In the genomic region with DNA sequence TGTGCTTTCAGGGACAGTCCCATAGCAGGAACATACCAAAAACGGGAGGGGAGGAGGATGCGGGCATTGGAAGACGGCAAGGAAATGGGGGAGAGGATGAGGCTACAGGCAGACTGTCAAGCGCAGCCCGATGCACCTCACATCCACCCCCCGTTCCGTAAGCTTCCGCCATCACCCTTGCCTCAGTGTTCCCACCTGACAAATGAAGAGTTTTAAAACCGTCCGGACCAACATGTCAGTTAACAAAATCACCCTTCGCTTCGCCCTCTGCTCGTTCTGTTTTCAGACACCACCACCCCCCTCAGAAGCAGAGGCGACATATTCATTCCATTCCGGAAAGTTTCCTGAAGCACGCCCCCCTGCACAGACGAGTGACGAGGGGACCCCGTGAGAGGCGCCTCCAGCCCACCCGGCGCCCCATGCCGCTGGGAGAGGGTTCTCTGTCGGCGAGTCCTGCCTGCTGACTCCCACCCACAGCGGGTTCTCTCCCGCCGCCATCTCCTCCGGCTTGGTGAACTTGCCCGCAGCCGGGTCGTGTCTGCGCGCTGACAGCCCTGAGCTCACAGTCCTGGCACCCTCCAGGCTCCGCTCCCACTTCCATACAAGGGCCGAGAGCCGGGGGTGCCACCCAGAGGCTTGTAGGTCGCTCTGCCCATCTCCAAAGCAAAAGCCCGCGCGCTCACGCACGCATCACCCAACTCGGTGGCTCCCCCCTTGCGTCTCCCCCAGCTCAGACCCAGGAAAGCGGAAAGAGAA, we compare ENCODE assay signal across 8 cellular contexts. TPM values are rescaled to one million over a fixed set of nuclear protein-coding genes. Genes with fewer than 3 reads are reported as not detected.
DNase-seq lines count a peak whose midpoint lies in the region; ATAC-seq and TF ChIP-seq lines count a peak whose summit lies in the region.

No MANE protein-coding gene starts in this region.

- H4K20me1 ChIP-seq in GM23338 (replicated peaks; ENCODE audit: insufficient read depth): peaks cover 30% of the 10 kb centered on the region

- peaks cover 51% of the 10 kb centered on the region for H3K4me1 ChIP-seq in GM23338 (ENCODE audit: insufficient read depth)

- no peaks in the 10 kb centered on the region for H3K36me3 ChIP-seq in GM23338 (ENCODE audit: insufficient read depth)

- peaks cover 50% of the 10 kb centered on the region for H3K79me2 ChIP-seq in GM23338 (replicated peaks; ENCODE audit: insufficient read depth)

- H3K27ac Mint-ChIP-seq in GM23338: no peak overlapping the region

- H3K27ac ChIP-seq in GM23338 (ENCODE audit: low read depth): no peak overlapping the region

- no peaks in the 10 kb centered on the region; the same call in 1 of the 2 replicates for H3F3A ChIP-seq in GM23338 (replicated peaks; ENCODE audit: low read depth)

- H3K4me3 Mint-ChIP-seq in GM23338: peak overlapping the region; percentile 85

- 0 out of 2 replicates have a peak, but pooled peaks cover 3% of the 10 kb centered on the region for H3K9me2 ChIP-seq in GM23338 (ENCODE audit: insufficient read depth)

- H2AFZ ChIP-seq in GM23338: no peak overlapping the region

- ATAC-seq in GM23338 (peak; percentile 2), HG02571 (IDR thresholded peaks at IDR 0.05; ENCODE audit: unreplicated experiment) (no peak)

- peak; percentile 62 for DNase-seq in GM23338 (ENCODE audit: low spot score)
- peak; percentile 50 to 63 for DNase-seq in activated CD4-positive, alpha-beta T cell treated with anti-CD3 and anti-CD28 coated beads, Interleukin-2, amount 50 U/mL, for 48 hours
- DNase-seq in head of caudate nucleus: peak in 34 of 42 donors; percentile 20 to 87 (median 66)
- no peak for DNase-seq in retinal pigment epithelial cell (ENCODE audit: low read depth)
- DNase-seq in DMS114 treated with DMSO at 0.1 percent for 48 hours (lab: John Stamatoyannopoulos, UW; ENCODE audit: unreplicated experiment): no peak
- DNase-seq in GM20000 (ENCODE audit: low spot score): no peak
- DNase-seq in SIG-M5 (lab: John Stamatoyannopoulos, UW): no peak

- H3K36me3 Mint-ChIP-seq in GM23338 (ENCODE audit: low read depth): peaks cover 21% of the 10 kb centered on the region

- H3K4me3 ChIP-seq in GM23338 (peak overlapping the region; percentile 87), retinal pigment epithelial cell (ENCODE audit: low read length) (peak overlapping the region; percentile 48)

- peaks cover 27% of the 10 kb centered on the region for H3K27me3 Mint-ChIP-seq in GM23338 (ENCODE audit: insufficient read depth, low read depth, poor library complexity)

- H3K27me3 ChIP-seq in GM23338 (ENCODE audit: insufficient read depth): peaks cover 17% of the 10 kb centered on the region

- peaks cover 21% of the 10 kb centered on the region; the same call in 2 of the 3 replicates for H3K9me3 Mint-ChIP-seq in GM23338

- H3K4me2 ChIP-seq in GM23338: peak overlapping the region; percentile 94

- TF ChIP-seq CTCF in GM23338 (conservative IDR thresholded peaks at IDR 0.05; ENCODE audit: low read depth in 2 of 2) (no peak; a peak in 1 of 4 replicates), retinal pigment epithelial cell (conservative IDR thresholded peaks at IDR 0.05; ENCODE audit: low read depth, low read length) (no peak), GM20000 (IDR thresholded peaks at IDR 0.05; ENCODE audit: extremely low read depth, missing control alignments) (no peak)

- peaks cover 60% of the 10 kb centered on the region for H3K4me1 Mint-ChIP-seq in GM23338

- intact Hi-C loops in head of caudate nucleus (cut with DNase I): loop anchor here (5.0 kb wide), 1 partner anchor 77 kb away; no protein-coding TSS in a partner anchor

TF ChIP-seq in GM23338, 12 proteins besides CTCF, POLR2A, EP300 and RAD21:
- TF ChIP-seq, protein P1, sequence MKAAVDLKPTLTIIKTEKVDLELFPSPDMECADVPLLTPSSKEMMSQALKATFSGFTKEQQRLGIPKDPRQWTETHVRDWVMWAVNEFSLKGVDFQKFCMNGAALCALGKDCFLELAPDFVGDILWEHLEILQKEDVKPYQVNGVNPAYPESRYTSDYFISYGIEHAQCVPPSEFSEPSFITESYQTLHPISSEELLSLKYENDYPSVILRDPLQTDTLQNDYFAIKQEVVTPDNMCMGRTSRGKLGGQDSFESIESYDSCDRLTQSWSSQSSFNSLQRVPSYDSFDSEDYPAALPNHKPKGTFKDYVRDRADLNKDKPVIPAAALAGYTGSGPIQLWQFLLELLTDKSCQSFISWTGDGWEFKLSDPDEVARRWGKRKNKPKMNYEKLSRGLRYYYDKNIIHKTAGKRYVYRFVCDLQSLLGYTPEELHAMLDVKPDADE (IDR thresholded peaks at IDR 0.05): no peak
- TF ChIP-seq EZH2 (IDR thresholded peaks at IDR 0.05; ENCODE audit: low read depth, unreplicated experiment): no peak
- TF ChIP-seq POLR2AphosphoS5 (IDR thresholded peaks at IDR 0.05; ENCODE audit: low read depth): no peak
- no peak for TF ChIP-seq ZNF331 (CRISPR knock-in tag; IDR thresholded peaks at IDR 0.05; ENCODE audit: low read depth)
- no peak for TF ChIP-seq CREB1 (CRISPR knock-in tag; IDR thresholded peaks at IDR 0.05; ENCODE audit: low read depth)
- TF ChIP-seq, protein P2, sequence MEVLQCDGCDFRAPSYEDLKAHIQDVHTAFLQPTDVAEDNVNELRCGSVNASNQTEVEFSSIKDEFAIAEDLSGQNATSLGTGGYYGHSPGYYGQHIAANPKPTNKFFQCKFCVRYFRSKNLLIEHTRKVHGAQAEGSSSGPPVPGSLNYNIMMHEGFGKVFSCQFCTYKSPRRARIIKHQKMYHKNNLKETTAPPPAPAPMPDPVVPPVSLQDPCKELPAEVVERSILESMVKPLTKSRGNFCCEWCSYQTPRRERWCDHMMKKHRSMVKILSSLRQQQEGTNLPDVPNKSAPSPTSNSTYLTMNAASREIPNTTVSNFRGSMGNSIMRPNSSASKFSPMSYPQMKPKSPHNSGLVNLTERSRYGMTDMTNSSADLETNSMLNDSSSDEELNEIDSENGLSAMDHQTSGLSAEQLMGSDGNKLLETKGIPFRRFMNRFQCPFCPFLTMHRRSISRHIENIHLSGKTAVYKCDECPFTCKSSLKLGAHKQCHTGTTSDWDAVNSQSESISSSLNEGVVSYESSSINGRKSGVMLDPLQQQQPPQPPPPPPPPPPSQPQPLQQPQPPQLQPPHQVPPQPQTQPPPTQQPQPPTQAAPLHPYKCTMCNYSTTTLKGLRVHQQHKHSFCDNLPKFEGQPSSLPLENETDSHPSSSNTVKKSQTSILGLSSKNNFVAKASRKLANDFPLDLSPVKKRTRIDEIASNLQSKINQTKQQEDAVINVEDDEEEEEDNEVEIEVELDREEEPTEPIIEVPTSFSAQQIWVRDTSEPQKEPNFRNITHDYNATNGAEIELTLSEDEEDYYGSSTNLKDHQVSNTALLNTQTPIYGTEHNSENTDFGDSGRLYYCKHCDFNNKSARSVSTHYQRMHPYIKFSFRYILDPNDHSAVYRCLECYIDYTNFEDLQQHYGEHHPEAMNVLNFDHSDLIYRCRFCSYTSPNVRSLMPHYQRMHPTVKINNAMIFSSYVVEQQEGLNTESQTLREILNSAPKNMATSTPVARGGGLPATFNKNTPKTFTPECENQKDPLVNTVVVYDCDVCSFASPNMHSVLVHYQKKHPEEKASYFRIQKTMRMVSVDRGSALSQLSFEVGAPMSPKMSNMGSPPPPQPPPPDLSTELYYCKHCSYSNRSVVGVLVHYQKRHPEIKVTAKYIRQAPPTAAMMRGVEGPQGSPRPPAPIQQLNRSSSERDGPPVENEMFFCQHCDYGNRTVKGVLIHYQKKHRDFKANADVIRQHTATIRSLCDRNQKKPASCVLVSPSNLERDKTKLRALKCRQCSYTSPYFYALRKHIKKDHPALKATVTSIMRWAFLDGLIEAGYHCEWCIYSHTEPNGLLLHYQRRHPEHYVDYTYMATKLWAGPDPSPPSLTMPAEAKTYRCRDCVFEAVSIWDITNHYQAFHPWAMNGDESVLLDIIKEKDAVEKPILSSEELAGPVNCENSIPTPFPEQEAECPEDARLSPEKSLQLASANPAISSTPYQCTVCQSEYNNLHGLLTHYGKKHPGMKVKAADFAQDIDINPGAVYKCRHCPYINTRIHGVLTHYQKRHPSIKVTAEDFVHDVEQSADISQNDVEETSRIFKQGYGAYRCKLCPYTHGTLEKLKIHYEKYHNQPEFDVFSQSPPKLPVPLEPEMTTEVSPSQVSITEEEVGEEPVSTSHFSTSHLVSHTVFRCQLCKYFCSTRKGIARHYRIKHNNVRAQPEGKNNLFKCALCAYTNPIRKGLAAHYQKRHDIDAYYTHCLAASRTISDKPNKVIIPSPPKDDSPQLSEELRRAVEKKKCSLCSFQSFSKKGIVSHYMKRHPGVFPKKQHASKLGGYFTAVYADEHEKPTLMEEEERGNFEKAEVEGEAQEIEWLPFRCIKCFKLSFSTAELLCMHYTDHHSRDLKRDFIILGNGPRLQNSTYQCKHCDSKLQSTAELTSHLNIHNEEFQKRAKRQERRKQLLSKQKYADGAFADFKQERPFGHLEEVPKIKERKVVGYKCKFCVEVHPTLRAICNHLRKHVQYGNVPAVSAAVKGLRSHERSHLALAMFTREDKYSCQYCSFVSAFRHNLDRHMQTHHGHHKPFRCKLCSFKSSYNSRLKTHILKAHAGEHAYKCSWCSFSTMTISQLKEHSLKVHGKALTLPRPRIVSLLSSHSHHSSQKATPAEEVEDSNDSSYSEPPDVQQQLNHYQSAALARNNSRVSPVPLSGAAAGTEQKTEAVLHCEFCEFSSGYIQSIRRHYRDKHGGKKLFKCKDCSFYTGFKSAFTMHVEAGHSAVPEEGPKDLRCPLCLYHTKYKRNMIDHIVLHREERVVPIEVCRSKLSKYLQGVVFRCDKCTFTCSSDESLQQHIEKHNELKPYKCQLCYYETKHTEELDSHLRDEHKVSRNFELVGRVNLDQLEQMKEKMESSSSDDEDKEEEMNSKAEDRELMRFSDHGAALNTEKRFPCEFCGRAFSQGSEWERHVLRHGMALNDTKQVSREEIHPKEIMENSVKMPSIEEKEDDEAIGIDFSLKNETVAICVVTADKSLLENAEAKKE (CRISPR knock-in tag; IDR thresholded peaks at IDR 0.05): no peak

RNA-seq across cellular contexts. Expression of a gene that starts 1.5 kb away (rescaled TPM):
- total RNA-seq in GM23338 (2014; rRNA removed; shearing (Covaris generic)): 41.2 and 51.2 TPM in 2 replicates
- 8.7 TPM in 2 replicates for polyA plus RNA-seq in GM23338 (2016; fragmentation: Nextera tagmentation; extraction: Ambion mirVana)

Comparison
In these comparisons a context has a peak if more than half of its experiments do, and no peak if none do; other contexts are left out.
1. DNase-seq: peak in GM23338 (single experiment), activated CD4-positive, alpha-beta T cell treated with anti-CD3 and anti-CD28 coated beads, Interleukin-2, amount 50 U/mL, for 48 hours (2 of 2) and head of caudate nucleus (34 of 42); none in retinal pigment epithelial cell (single experiment), DMS114 treated with DMSO at 0.1 percent for 48 hours (single experiment), GM20000 (single experiment) and SIG-M5 (single experiment).